23 cellular contexts compared by ENCODE assay signal in genomic region chr10:52517017-52517416, GRCh38.
DNase-seq lines count a peak whose midpoint lies in the region; ATAC-seq and TF ChIP-seq lines count a peak whose summit lies in the region.
"Had no signal": no experiment of that assay in that cellular context is flagged by ENCODE, and none has a peak within 500 bp of the region (broad histone marks: within the 10 kb centered on the region; RNA-seq: fewer than 3 reads in every experiment).

No MANE protein-coding gene starts in this region.

- no peak overlapping the region for H2AK5ac ChIP-seq in trophoblast cell (ENCODE audit: low read length)

- CTCF ChIA-PET in activated CD8-positive, alpha-beta T cell treated with anti-CD3 and anti-CD28 coated beads, Interleukin-2, amount 10 ng/mL, durations not matched to agents 7 days and 5 days (lab: Charles Lee), result no interaction called here

- peak overlapping the region; percentile 20 for H2AFZ ChIP-seq in fibroblast of lung (ENCODE audit: low read length)
- H2AFZ ChIP-seq in trophoblast cell (ENCODE audit: insufficient read depth, low read length, poor library complexity), result no peak overlapping the region

- H3K79me1 ChIP-seq in trophoblast cell (ENCODE audit: low read length), result peaks cover 1% of the 10 kb centered on the region

- no peak for TF ChIP-seq POLR2A in heart left ventricle (IDR thresholded peaks at IDR 0.05)

- no peak overlapping the region for H4K91ac ChIP-seq in trophoblast cell (ENCODE audit: low read depth, low read length)

- H3K27me3 ChIP-seq in fibroblast of lung (ENCODE audit: control insufficient read depth, insufficient read depth, low read length), result no peaks in the 10 kb centered on the region
- no peaks in the 10 kb centered on the region for H3K27me3 ChIP-seq in trophoblast cell (ENCODE audit: insufficient read depth, low read length)
- no peaks in the 10 kb centered on the region for H3K27me3 ChIP-seq in heart left ventricle

- no peaks in the 10 kb centered on the region for H3K27me3 Mint-ChIP-seq in activated CD8-positive, alpha-beta T cell treated with anti-CD3 and anti-CD28 coated beads, Interleukin-2, amount 10 ng/mL, durations not matched to agents 7 days and 5 days (ENCODE audit: low read depth)
- H3K27me3 Mint-ChIP-seq: activated naive CD4-positive, alpha-beta T cell treated with anti-CD3 and anti-CD28 coated beads, Interleukin-2, amount 50 U/mL, for 24 hours; effector memory CD8-positive, alpha-beta T cell; stimulated activated memory B cell treated with anti-CD40 and anti-IgM and Interleukin-4, amounts not matched to agents 10 μg/mL and 1 μg/mL and 100 μg/mL, for 72 hours had no signal

- no peak overlapping the region for H4K12ac ChIP-seq in trophoblast cell (ENCODE audit: low read depth, low read length)

- no peaks in the 10 kb centered on the region for H4K20me1 ChIP-seq in fibroblast of lung (ENCODE audit: control insufficient read depth, extremely low read depth, insufficient read depth, low read length)

- H3K23ac ChIP-seq in trophoblast cell (ENCODE audit: low read length), result no peak overlapping the region

- no CpG with 5 or more reads among the region's 2 CpGs for WGBS in trophoblast cell (ENCODE audit: extremely low coverage, insufficient coverage, insufficient read length)
- WGBS in heart left ventricle, 4 donors, result 21 to 32% (median 27%) methylated on average over 2 of the region's 2 CpGs

- H3K4me3 ChIP-seq in fibroblast of lung (replicated peaks in 1 of 4; ENCODE audit: control extremely low read depth in 1 of 4, insufficient read depth in 1 of 4, low read depth in 3 of 4, low read length in 4 of 4), result no peak overlapping the region
- H3K4me3 ChIP-seq in trophoblast cell (ENCODE audit: low read depth, low read length), result no peak overlapping the region
- no peak overlapping the region for H3K4me3 ChIP-seq in heart left ventricle
- H3K4me3 ChIP-seq: heart right ventricle had no signal

- no peak overlapping the region for H3K27ac ChIP-seq in fibroblast of lung (ENCODE audit: insufficient read depth, low read length)
- H3K27ac ChIP-seq in trophoblast cell (ENCODE audit: low read depth, low read length), result peak overlapping the region; percentile 61
- H3K27ac ChIP-seq in heart left ventricle, result no peak overlapping the region
- H3K27ac ChIP-seq: heart right ventricle had no signal

- H3K4me1 Mint-ChIP-seq in activated CD8-positive, alpha-beta T cell treated with anti-CD3 and anti-CD28 coated beads, Interleukin-2, amount 10 ng/mL, durations not matched to agents 7 days and 5 days (ENCODE audit: low read depth), result no peaks in the 10 kb centered on the region
- H3K4me1 Mint-ChIP-seq: activated naive CD4-positive, alpha-beta T cell treated with anti-CD3 and anti-CD28 coated beads, Interleukin-2, amount 50 U/mL, for 24 hours; immature natural killer cell; stimulated activated memory B cell treated with anti-CD40 and anti-IgM and Interleukin-4, amounts not matched to agents 10 μg/mL and 1 μg/mL and 100 μg/mL, for 72 hours had no signal

- H3K4me1 ChIP-seq in fibroblast of lung (ENCODE audit: control insufficient read depth, extremely low read depth, insufficient read depth, low read length), result no peaks in the 10 kb centered on the region
- no peaks in the 10 kb centered on the region for H3K4me1 ChIP-seq in trophoblast cell (ENCODE audit: control insufficient read depth in 1 of 2, insufficient read depth in 2 of 2, low read length in 2 of 2)
- no peaks in the 10 kb centered on the region for H3K4me1 ChIP-seq in heart left ventricle
- H3K4me1 ChIP-seq: heart right ventricle had no signal

- no peak overlapping the region for H4K8ac ChIP-seq in trophoblast cell (ENCODE audit: low read depth, low read length)

- no peak overlapping the region for H3K27ac Mint-ChIP-seq in activated CD8-positive, alpha-beta T cell treated with anti-CD3 and anti-CD28 coated beads, Interleukin-2, amount 10 ng/mL, durations not matched to agents 7 days and 5 days
- H3K27ac Mint-ChIP-seq: activated naive CD4-positive, alpha-beta T cell treated with anti-CD3 and anti-CD28 coated beads, Interleukin-2, amount 50 U/mL, for 24 hours; effector memory CD8-positive, alpha-beta T cell; immature natural killer cell; stimulated activated memory B cell treated with anti-CD40 and anti-IgM and Interleukin-4, amounts not matched to agents 10 μg/mL and 1 μg/mL and 100 μg/mL, for 72 hours had no signal

- H3K9me3 ChIP-seq in fibroblast of lung (ENCODE audit: control insufficient read depth, insufficient read depth, low read depth, low read length) (no peaks in the 10 kb centered on the region), trophoblast cell (ENCODE audit: insufficient read depth, low read depth, low read length) (no peaks in the 10 kb centered on the region), heart left ventricle (peaks cover 0 to 9% (median under 1%) of the 10 kb centered on the region in 12 donors)

- H2BK5ac ChIP-seq in trophoblast cell (ENCODE audit: low read depth, low read length, poor library complexity), result no peak overlapping the region

- H3K14ac ChIP-seq in trophoblast cell (ENCODE audit: low read length), result no peak overlapping the region

- H2BK120ac ChIP-seq in trophoblast cell (ENCODE audit: insufficient read depth, low read length, poor library complexity), result no peak overlapping the region

- TF ChIP-seq CTCF in fibroblast of lung (conservative IDR thresholded peaks at IDR 0.05 in 1 of 2, IDR thresholded peaks at IDR 0.05 in 1 of 2; ENCODE audit: low read depth in 1 of 2, low read length in 2 of 2), result no peak
- TF ChIP-seq CTCF in heart left ventricle (IDR thresholded peaks at IDR 0.05), result no peak

- H2BK12ac ChIP-seq in trophoblast cell (ENCODE audit: low read length), result no peak overlapping the region

- DNase-seq in ELF-1 (ENCODE audit: low read depth, low spot score) (peak; percentile 26), NCI-H345 (lab: John Stamatoyannopoulos, UW) (peak; percentile 23), fibroblast of lung (ENCODE audit: low read depth in 2 of 2) (no peak), trophoblast cell (no peak), heart left ventricle (no peak), OCI-M2 (lab: John Stamatoyannopoulos, UW; ENCODE audit: unreplicated experiment) (no peak)
- DNase-seq in activated CD8-positive, alpha-beta T cell treated with anti-CD3 and anti-CD28 coated beads, Interleukin-2, amount 10 ng/mL, durations not matched to agents 7 days and 5 days, result no peak
- DNase-seq in effector CD8-positive, alpha-beta T cell (lab: John Stamatoyannopoulos, UW), result no peak
- DNase-seq: activated CD4-positive, CD25-positive, alpha-beta regulatory T cell treated with anti-CD3 and anti-CD28 coated beads, Interleukin-2, amount 50 U/mL, for 72 hours; activated CD8-positive, alpha-beta memory T cell treated with anti-CD3 and anti-CD28 coated beads for 24 hours; activated T-cell treated with anti-CD3 and anti-CD28 coated beads, Interleukin-2, amount 50 U/mL, for 4 hours; cerebellar nuclear complex; DND-41; effector memory CD8-positive, alpha-beta T cell; heart right ventricle; immature natural killer cell; left ventricle myocardium superior; NCI-H1092; NCI-H2029; NCI-H510A treated with DMSO at 0.1 percent for 48 hours; stimulated activated CD4-positive, alpha-beta T cell treated with anti-CD3 and anti-CD28 coated beads, Interleukin-1b, Interleukin-23, amount 100 ng/mL, for 48 hours had no signal

- intact Hi-C loops in heart left ventricle (cut with DNase I), result no loop called here

- H3K18ac ChIP-seq in trophoblast cell (ENCODE audit: low read length), result no peak overlapping the region

- no peak overlapping the region for H3K4ac ChIP-seq in trophoblast cell (ENCODE audit: low read depth, low read length)

- H3K4me3 Mint-ChIP-seq in activated CD8-positive, alpha-beta T cell treated with anti-CD3 and anti-CD28 coated beads, Interleukin-2, amount 10 ng/mL, durations not matched to agents 7 days and 5 days, result no peak overlapping the region
- H3K4me3 Mint-ChIP-seq: activated naive CD4-positive, alpha-beta T cell treated with anti-CD3 and anti-CD28 coated beads, Interleukin-2, amount 50 U/mL, for 24 hours; activated T-cell treated with anti-CD3 and anti-CD28 coated beads, Interleukin-2, amount 50 U/mL, for 4 hours; effector memory CD8-positive, alpha-beta T cell; immature natural killer cell; stimulated activated memory B cell treated with anti-CD40 and anti-IgM and Interleukin-4, amounts not matched to agents 10 μg/mL and 1 μg/mL and 100 μg/mL, for 72 hours had no signal

- H3K9ac ChIP-seq in fibroblast of lung (ENCODE audit: insufficient read depth, low read length) (no peak overlapping the region), trophoblast cell (ENCODE audit: low read length) (no peak overlapping the region)

- ATAC-seq in heart left ventricle, result no peak
- ATAC-seq in activated CD8-positive, alpha-beta T cell treated with anti-CD3 and anti-CD28 coated beads, Interleukin-2, amount 10 ng/mL, durations not matched to agents 7 days and 5 days, result no peak
- ATAC-seq: activated T-cell treated with anti-CD3 and anti-CD28 coated beads, Interleukin-2, amount 50 U/mL, for 4 hours; effector memory CD8-positive, alpha-beta T cell; heart right ventricle; left ventricle myocardium superior; stimulated activated memory B cell treated with anti-CD40 and anti-IgM and Interleukin-4, amounts not matched to agents 10 μg/mL and 1 μg/mL and 100 μg/mL, for 72 hours had no signal

- POLR2A ChIA-PET in activated CD8-positive, alpha-beta T cell treated with anti-CD3 and anti-CD28 coated beads, Interleukin-2, amount 10 ng/mL, durations not matched to agents 7 days and 5 days (lab: Charles Lee), result no interaction called here

- H3K4me2 ChIP-seq in fibroblast of lung (ENCODE audit: extremely low read depth, insufficient read depth, low read length) (no peak overlapping the region), trophoblast cell (ENCODE audit: low read length) (no peak overlapping the region)

- H3K79me2 ChIP-seq in fibroblast of lung (ENCODE audit: control insufficient read depth, insufficient read depth, low read length) (no peaks in the 10 kb centered on the region), trophoblast cell (ENCODE audit: control insufficient read depth, insufficient read depth, low read length, poor library complexity) (no peaks in the 10 kb centered on the region)

- H3K36me3 ChIP-seq in fibroblast of lung (ENCODE audit: control insufficient read depth, insufficient read depth, low read length) (no peaks in the 10 kb centered on the region), trophoblast cell (ENCODE audit: control insufficient read depth in 1 of 2, insufficient read depth in 2 of 2, low read length in 2 of 2) (no peaks in the 10 kb centered on the region), heart left ventricle (no peaks in the 10 kb centered on the region)
- H3K36me3 ChIP-seq: heart right ventricle had no signal

- no peaks in the 10 kb centered on the region for H3K36me3 Mint-ChIP-seq in activated CD8-positive, alpha-beta T cell treated with anti-CD3 and anti-CD28 coated beads, Interleukin-2, amount 10 ng/mL, durations not matched to agents 7 days and 5 days (ENCODE audit: low read depth)
- H3K36me3 Mint-ChIP-seq: activated naive CD4-positive, alpha-beta T cell treated with anti-CD3 and anti-CD28 coated beads, Interleukin-2, amount 50 U/mL, for 24 hours; immature natural killer cell; stimulated activated memory B cell treated with anti-CD40 and anti-IgM and Interleukin-4, amounts not matched to agents 10 μg/mL and 1 μg/mL and 100 μg/mL, for 72 hours had no signal

- H3K9me3 Mint-ChIP-seq in activated CD8-positive, alpha-beta T cell treated with anti-CD3 and anti-CD28 coated beads, Interleukin-2, amount 10 ng/mL, durations not matched to agents 7 days and 5 days (ENCODE audit: insufficient read depth), result peaks cover 4% of the 10 kb centered on the region
- H3K9me3 Mint-ChIP-seq: stimulated activated memory B cell treated with anti-CD40 and anti-IgM and Interleukin-4, amounts not matched to agents 10 μg/mL and 1 μg/mL and 100 μg/mL, for 72 hours had no signal

Comparison
In these comparisons a context has a peak if more than half of its experiments do, and no peak if none do; other contexts are left out.
1. DNase-seq: peak in ELF-1 (single experiment) and NCI-H345 (single experiment); none in fibroblast of lung (0 of 2), trophoblast cell (0 of 2), heart left ventricle (0 of 5), activated CD8-positive, alpha-beta T cell treated with anti-CD3 and anti-CD28 coated beads, Interleukin-2, amount 10 ng/mL, durations not matched to agents 7 days and 5 days (single experiment), OCI-M2 (single experiment) and effector CD8-positive, alpha-beta T cell (single experiment).